In the genomic region with DNA sequence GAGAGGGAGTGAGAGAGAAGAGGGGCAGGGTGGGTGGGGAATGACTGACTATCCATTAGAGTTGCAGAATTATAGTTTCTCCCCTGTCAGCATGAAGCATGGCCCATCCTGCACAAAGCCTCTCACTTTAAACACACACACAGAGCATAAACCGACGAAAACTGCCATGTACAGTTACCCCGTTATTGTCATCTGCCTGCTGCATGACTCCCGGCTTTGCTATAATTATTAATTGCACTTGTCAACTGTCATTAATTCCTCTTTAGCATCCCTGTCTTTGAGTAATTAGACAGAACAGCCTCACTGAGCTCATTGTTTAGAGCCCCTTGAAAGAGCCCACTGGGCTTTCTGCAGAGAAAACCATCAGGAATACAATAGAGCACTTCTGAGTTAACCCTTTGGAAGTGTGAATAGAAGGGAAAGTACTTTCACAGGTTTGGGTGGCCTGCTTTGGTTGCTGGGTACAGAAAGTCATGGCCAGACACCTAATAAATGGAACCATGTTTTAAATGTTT, we compare ENCODE assay signal across 16 cellular contexts.
"Had no signal": no experiment of that assay in that cellular context is flagged by ENCODE, and none has a peak within 500 bp of the region (broad histone marks: within the 10 kb centered on the region; RNA-seq: fewer than 3 reads in every experiment).

No MANE protein-coding gene starts in this region.

- H3K4me3 Mint-ChIP-seq: activated B cell treated with CpG ODN at 0.5 μM for 24 hours; activated naive CD8-positive, alpha-beta T cell treated with anti-CD3 and anti-CD28 coated beads for 36 hours; central memory CD8-positive, alpha-beta T cell; naive B cell; stimulated activated naive CD8-positive, alpha-beta T cell treated with anti-CD3 and anti-CD28 coated beads, Interleukin-15, amount 100 ng/mL, for 72 hours had no signal

- H3K36me3 Mint-ChIP-seq: activated naive CD8-positive, alpha-beta T cell treated with anti-CD3 and anti-CD28 coated beads for 36 hours; naive B cell had no signal

- H3K36me3 ChIP-seq: brain microvascular endothelial cell, upper lobe of left lung had no signal

- ATAC-seq: foreskin keratinocyte; psoas muscle; stimulated activated naive CD8-positive, alpha-beta T cell treated with anti-CD3 and anti-CD28 coated beads, Interleukin-15, amount 100 ng/mL, for 72 hours had no signal

- H3K9me3 Mint-ChIP-seq: activated B cell treated with CpG ODN at 0.5 μM for 24 hours; activated naive CD8-positive, alpha-beta T cell treated with anti-CD3 and anti-CD28 coated beads for 36 hours; central memory CD8-positive, alpha-beta T cell had no signal

- H3K27ac ChIP-seq: brain microvascular endothelial cell, foreskin keratinocyte, psoas muscle, upper lobe of left lung had no signal

- H3K27ac Mint-ChIP-seq: activated B cell treated with CpG ODN at 0.5 μM for 24 hours; activated naive CD8-positive, alpha-beta T cell treated with anti-CD3 and anti-CD28 coated beads for 36 hours; naive B cell; stimulated activated naive CD8-positive, alpha-beta T cell treated with anti-CD3 and anti-CD28 coated beads, Interleukin-15, amount 100 ng/mL, for 72 hours had no signal

- H3K9me3 ChIP-seq: psoas muscle, upper lobe of left lung had no signal

- H3K4me3 ChIP-seq: psoas muscle, upper lobe of left lung had no signal

- H3K4me1 Mint-ChIP-seq: activated B cell treated with CpG ODN at 0.5 μM for 24 hours; activated naive CD8-positive, alpha-beta T cell treated with anti-CD3 and anti-CD28 coated beads for 36 hours; central memory CD8-positive, alpha-beta T cell; naive B cell; stimulated activated naive CD8-positive, alpha-beta T cell treated with anti-CD3 and anti-CD28 coated beads, Interleukin-15, amount 100 ng/mL, for 72 hours had no signal

- H3K27me3 Mint-ChIP-seq: activated B cell treated with CpG ODN at 0.5 μM for 24 hours; activated naive CD8-positive, alpha-beta T cell treated with anti-CD3 and anti-CD28 coated beads for 36 hours; central memory CD8-positive, alpha-beta T cell; naive B cell; stimulated activated naive CD8-positive, alpha-beta T cell treated with anti-CD3 and anti-CD28 coated beads, Interleukin-15, amount 100 ng/mL, for 72 hours had no signal

- H3K27me3 ChIP-seq: brain microvascular endothelial cell, foreskin keratinocyte, upper lobe of left lung had no signal

- H3K4me1 ChIP-seq: foreskin keratinocyte, psoas muscle, upper lobe of left lung had no signal

- DNase-seq: activated B cell treated with CpG ODN at 0.5 μM for 24 hours; activated CD4-positive, alpha-beta T cell treated with anti-CD3 and anti-CD28 coated beads for 48 hours; activated gamma-delta T cell treated with Interleukin-2 at 50 U/mL for 16 hours; activated naive CD8-positive, alpha-beta T cell treated with anti-CD3 and anti-CD28 coated beads for 36 hours; brain microvascular endothelial cell; cortex of kidney; effector memory CD4-positive, alpha-beta T cell; foreskin keratinocyte; glutamatergic neuron; mammary epithelial cell; naive B cell; psoas muscle; stimulated activated CD4-positive, alpha-beta T cell treated with anti-CD3 and anti-CD28 coated beads, Interleukin-1b, Interleukin-23, amount 100 ng/mL, for 48 hours; stimulated activated naive CD8-positive, alpha-beta T cell treated with anti-CD3 and anti-CD28 coated beads, Interleukin-15, amount 100 ng/mL, for 72 hours; upper lobe of left lung had no signal
